37 cellular contexts compared by ENCODE assay signal in the genomic region with DNA sequence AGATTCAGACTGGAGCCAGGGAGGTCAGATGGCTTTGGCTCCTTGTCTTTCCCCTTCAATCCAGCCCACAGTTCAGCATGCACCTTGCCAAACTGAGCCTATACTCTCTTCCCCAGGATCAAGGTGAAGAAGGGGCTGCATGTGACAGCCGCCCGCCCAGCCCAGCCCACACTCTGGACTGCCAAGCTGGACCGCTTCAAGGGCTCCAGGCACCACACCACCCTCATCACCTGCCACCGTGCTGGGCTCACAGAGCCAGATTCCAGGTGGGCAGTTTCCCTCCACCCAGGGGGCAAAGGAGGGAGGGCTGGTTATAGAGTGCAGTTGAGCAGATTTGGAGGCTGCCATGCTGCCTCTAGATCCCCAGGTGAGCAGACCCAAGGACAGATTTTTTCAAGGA. TPM values are rescaled to one million over a fixed set of nuclear protein-coding genes. Genes with fewer than 3 reads are reported as not detected.
"Had no signal": no experiment of that assay in that cellular context is flagged by ENCODE, and none has a peak within 500 bp of the region (broad histone marks: within the 10 kb centered on the region; RNA-seq: fewer than 3 reads in every experiment).

No MANE protein-coding gene starts in this region.

- ATAC-seq: activated CD4-positive, CD25-positive, alpha-beta regulatory T cell treated with anti-CD3 and anti-CD28 coated beads, Interleukin-2, amount 50 U/mL, for 24 hours; activated CD8-positive, alpha-beta T cell treated with anti-CD3 and anti-CD28 coated beads for 36 hours; activated naive CD8-positive, alpha-beta T cell treated with anti-CD3 and anti-CD28 coated beads, Interleukin-2, amount 50 U/mL, for 24 hours; activated T-cell treated with anti-CD3 and anti-CD28 coated beads, Interleukin-2, amount 50 U/mL, for 4 hours; activated T-helper 17 cell treated with anti-CD3 and anti-CD28 coated beads, Interleukin-2, amount 50 U/mL, for 72 hours; gastroesophageal sphincter; T-helper 17 cell had no signal

- H3K27me3 Mint-ChIP-seq: activated B cell treated with CpG ODN at 0.5 μM for 24 hours, brain had no signal

- H3K27me3 ChIP-seq: adrenal gland, breast epithelium, cardiac muscle cell had no signal

- H3K9me3 ChIP-seq: adrenal gland, breast epithelium, colonic mucosa, esophagus squamous epithelium, gastroesophageal sphincter had no signal

- FAIRE-seq: endometrium, endothelial cell of umbilical vein had no signal

- H3K36me3 ChIP-seq: adrenal gland, breast epithelium, colonic mucosa had no signal

- H3K4me1 ChIP-seq: breast epithelium, colonic mucosa had no signal

- H3K27ac Mint-ChIP-seq: activated CD8-positive, alpha-beta T cell treated with anti-CD3 and anti-CD28 coated beads for 36 hours; activated naive CD4-positive, alpha-beta T cell treated with anti-CD3 and anti-CD28 coated beads for 36 hours; activated naive CD4-positive, alpha-beta T cell treated with anti-CD3 and anti-CD28 coated beads, Interleukin-2, amount 50 U/mL, for 24 hours; activated naive CD8-positive, alpha-beta T cell treated with anti-CD3 and anti-CD28 coated beads for 36 hours; activated naive CD8-positive, alpha-beta T cell treated with anti-CD3 and anti-CD28 coated beads, Interleukin-2, amount 50 U/mL, for 24 hours; activated T-helper 17 cell treated with anti-CD3 and anti-CD28 coated beads, Interleukin-2, amount 50 U/mL, for 72 hours; T-helper 17 cell; T-helper 2 cell treated with Interferon-gamma antibody and Interleukin-4, amounts not matched to agents 5 μg/mL and 100 μg/mL, for 36 hours had no signal

- H3K27ac ChIP-seq: adrenal gland, breast epithelium, cardiac muscle cell, colonic mucosa, epithelial cell of prostate, esophagus squamous epithelium, gastroesophageal sphincter, WERI-Rb-1 had no signal

- H3K4me3 ChIP-seq: adrenal gland, breast epithelium, cardiac muscle cell, colonic mucosa, esophagus squamous epithelium, gastroesophageal sphincter had no signal

- H3K36me3 Mint-ChIP-seq: activated naive CD4-positive, alpha-beta T cell treated with anti-CD3 and anti-CD28 coated beads, Interleukin-2, amount 50 U/mL, for 24 hours; activated naive CD8-positive, alpha-beta T cell treated with anti-CD3 and anti-CD28 coated beads for 36 hours had no signal

- H3K4me3 Mint-ChIP-seq: activated CD8-positive, alpha-beta T cell treated with anti-CD3 and anti-CD28 coated beads for 36 hours; activated naive CD4-positive, alpha-beta T cell treated with anti-CD3 and anti-CD28 coated beads for 36 hours; activated naive CD4-positive, alpha-beta T cell treated with anti-CD3 and anti-CD28 coated beads, Interleukin-2, amount 50 U/mL, for 24 hours; activated naive CD8-positive, alpha-beta T cell treated with anti-CD3 and anti-CD28 coated beads for 36 hours; activated naive CD8-positive, alpha-beta T cell treated with anti-CD3 and anti-CD28 coated beads, Interleukin-2, amount 50 U/mL, for 24 hours; activated T-cell treated with anti-CD3 and anti-CD28 coated beads, Interleukin-2, amount 50 U/mL, for 4 hours; activated T-helper 17 cell treated with anti-CD3 and anti-CD28 coated beads, Interleukin-2, amount 50 U/mL, for 72 hours; T-helper 2 cell treated with Interferon-gamma antibody and Interleukin-4, amounts not matched to agents 5 μg/mL and 100 μg/mL, for 36 hours had no signal

- H3K9me3 Mint-ChIP-seq: activated B cell treated with CpG ODN at 0.5 μM for 24 hours; activated CD8-positive, alpha-beta T cell treated with anti-CD3 and anti-CD28 coated beads for 36 hours; activated naive CD4-positive, alpha-beta T cell treated with anti-CD3 and anti-CD28 coated beads for 36 hours; activated naive CD4-positive, alpha-beta T cell treated with anti-CD3 and anti-CD28 coated beads, Interleukin-2, amount 50 U/mL, for 24 hours; activated naive CD8-positive, alpha-beta T cell treated with anti-CD3 and anti-CD28 coated beads for 36 hours; activated naive CD8-positive, alpha-beta T cell treated with anti-CD3 and anti-CD28 coated beads, Interleukin-2, amount 50 U/mL, for 24 hours; activated T-cell treated with anti-CD3 and anti-CD28 coated beads, Interleukin-2, amount 50 U/mL, for 4 hours; activated T-helper 17 cell treated with anti-CD3 and anti-CD28 coated beads, Interleukin-2, amount 50 U/mL, for 72 hours; brain; T-helper 2 cell treated with Interferon-gamma antibody and Interleukin-4, amounts not matched to agents 5 μg/mL and 100 μg/mL, for 36 hours had no signal

- DNase-seq: activated B cell treated with CpG ODN at 0.5 μM for 24 hours; activated CD4-positive, alpha-beta T cell treated with anti-CD3 and anti-CD28 coated beads for 48 hours; activated CD4-positive, alpha-beta T cell treated with anti-CD3 and anti-CD28 coated beads, Interleukin-2, amount 50 U/mL, for 1 hour; activated CD4-positive, alpha-beta T cell treated with anti-CD3 and anti-CD28 coated beads, Interleukin-2, amount 50 U/mL, for 48 hours; activated CD8-positive, alpha-beta memory T cell treated with anti-CD3 and anti-CD28 coated beads for 24 hours; activated CD8-positive, alpha-beta T cell treated with anti-CD3 and anti-CD28 coated beads for 36 hours; activated effector memory CD4-positive, alpha-beta T cell treated with Interleukin-2 at 50 U/mL for 16 hours; activated naive CD4-positive, alpha-beta T cell treated with anti-CD3 and anti-CD28 coated beads for 36 hours; activated naive CD8-positive, alpha-beta T cell treated with anti-CD3 and anti-CD28 coated beads for 36 hours; activated naive CD8-positive, alpha-beta T cell treated with anti-CD3 and anti-CD28 coated beads, Interleukin-2, amount 50 U/mL, for 24 hours; activated T-cell treated with anti-CD3 and anti-CD28 coated beads, Interleukin-2, amount 50 U/mL, for 4 hours; adrenal gland; amygdala; aorta; central memory CD4-positive, alpha-beta T cell; cerebellar nuclear complex; colonic mucosa; effector CD8-positive, alpha-beta T cell; esophagus squamous epithelium; foreskin melanocyte; T-helper 1 cell; T-helper 17 cell; T1000; WERI-Rb-1 had no signal

RNA-seq across cellular contexts. Expression of a gene that starts 6.1 kb away (rescaled TPM):
- total RNA-seq: T-helper 17 cell had no signal

RNA-seq across cellular contexts. Expression of a gene that starts 21.6 kb away (rescaled TPM):
- polyA plus RNA-seq: cardiac muscle cell had no signal

RNA-seq across cellular contexts. Expression of a gene that starts 41.1 kb away (rescaled TPM):
- total RNA-seq: endothelial cell of umbilical vein, fibroblast of lung, fibroblast of villous mesenchyme had no signal
- polyA plus RNA-seq: cardiac muscle cell, endothelial cell of umbilical vein, fibroblast of lung had no signal
